ENCODE assay signal across 10 cellular contexts in genomic region chrX:46979340-46979739, GRCh38.
DNase-seq lines count a peak whose midpoint lies in the region; ATAC-seq and TF ChIP-seq lines count a peak whose summit lies in the region.
"Had no signal": no experiment of that assay in that cellular context is flagged by ENCODE, and none has a peak within 500 bp of the region (broad histone marks: within the 10 kb centered on the region; RNA-seq: fewer than 3 reads in every experiment).

No MANE protein-coding gene starts in this region.

- in situ Hi-C loops in astrocyte of the spinal cord (cut with HindIII; ENCODE audit: low sequenced_read_pairs): no loop called here

- no peaks in the 10 kb centered on the region for H3K36me3 Mint-ChIP-seq in activated T-cell treated with anti-CD3 and anti-CD28 coated beads, Interleukin-2, amount 50 U/mL, for 4 hours (ENCODE audit: insufficient read depth)

- peak; percentile 27 for DNase-seq in AG08395 (ENCODE audit: low spot score)
- peak; percentile 69 for DNase-seq in M059J (ENCODE audit: low read depth)
- peak; percentile 73 for DNase-seq in astrocyte of the spinal cord (ENCODE audit: low read depth, low spot score)
- peak; percentile 51 for DNase-seq in iris pigment epithelial cell (ENCODE audit: low read depth)
- DNase-seq in activated T-cell treated with anti-CD3 and anti-CD28 coated beads, Interleukin-2, amount 50 U/mL, for 4 hours: no peak
- DNase-seq in GDM1 (lab: John Stamatoyannopoulos, UW): no peak

- H3K4me1 Mint-ChIP-seq in activated T-cell treated with anti-CD3 and anti-CD28 coated beads, Interleukin-2, amount 50 U/mL, for 4 hours (ENCODE audit: low read depth): no peaks in the 10 kb centered on the region

- H3K27me3 Mint-ChIP-seq in activated T-cell treated with anti-CD3 and anti-CD28 coated beads, Interleukin-2, amount 50 U/mL, for 4 hours (ENCODE audit: low read depth): no peaks in the 10 kb centered on the region

- no peak for ATAC-seq in activated T-cell treated with anti-CD3 and anti-CD28 coated beads, Interleukin-2, amount 50 U/mL, for 4 hours
- ATAC-seq in HG03565 (IDR thresholded peaks at IDR 0.05; ENCODE audit: unreplicated experiment) (no peak), GM21528 (IDR thresholded peaks at IDR 0.05; ENCODE audit: low FRiP score, unreplicated experiment) (no peak)
- ATAC-seq: Right ventricle myocardium inferior had no signal

- H3K4me3 ChIP-seq in astrocyte of the spinal cord (ENCODE audit: low read depth, low read length): no peak overlapping the region
- H3K4me3 ChIP-seq: testis had no signal

- no peak overlapping the region for H3K4me3 Mint-ChIP-seq in activated T-cell treated with anti-CD3 and anti-CD28 coated beads, Interleukin-2, amount 50 U/mL, for 4 hours

- no peaks in the 10 kb centered on the region for H3K9me3 Mint-ChIP-seq in activated T-cell treated with anti-CD3 and anti-CD28 coated beads, Interleukin-2, amount 50 U/mL, for 4 hours

- TF ChIP-seq CTCF in astrocyte of the spinal cord (IDR thresholded peaks at IDR 0.05; ENCODE audit: low read depth, low read length): no peak

Comparison
In these comparisons a context has a peak if more than half of its experiments do, and no peak if none do; other contexts are left out.
1. DNase-seq: peak in AG08395 (single experiment), M059J (single experiment), astrocyte of the spinal cord (single experiment) and iris pigment epithelial cell (single experiment); none in activated T-cell treated with anti-CD3 and anti-CD28 coated beads, Interleukin-2, amount 50 U/mL, for 4 hours (single experiment) and GDM1 (single experiment).